11 cellular contexts compared by ENCODE assay signal in the genomic region with DNA sequence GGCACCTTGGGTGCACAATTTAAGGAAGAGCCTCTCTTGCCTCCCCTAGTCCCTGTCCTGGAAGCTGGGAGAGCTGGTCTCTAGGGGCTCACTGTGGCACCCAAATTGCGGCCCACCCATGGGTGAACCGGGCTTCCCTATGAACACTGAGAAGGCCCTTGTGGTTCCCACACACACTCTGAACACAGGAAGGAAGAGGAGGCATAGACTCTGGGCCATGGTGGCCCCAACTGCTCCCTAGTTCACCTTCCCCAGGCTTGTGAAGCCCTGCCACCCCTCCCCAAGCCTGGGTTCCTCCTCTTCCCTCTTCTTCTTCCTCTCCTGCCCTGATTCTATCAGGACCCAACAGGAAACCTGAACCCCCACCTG. TPM values are rescaled to one million over a fixed set of nuclear protein-coding genes. Genes with fewer than 3 reads are reported as not detected.
DNase-seq lines count a peak whose midpoint lies in the region; ATAC-seq and TF ChIP-seq lines count a peak whose summit lies in the region.
"Had no signal": no experiment of that assay in that cellular context is flagged by ENCODE, and none has a peak within 500 bp of the region (broad histone marks: within the 10 kb centered on the region; RNA-seq: fewer than 3 reads in every experiment).

No MANE protein-coding gene starts in this region.

- H3K27ac ChIP-seq in A673 (ENCODE audit: low read depth, low read length, poor library complexity, severe bottlenecking), result peak overlapping the region; percentile 97

- peak overlapping the region; percentile 27 for H3K4me3 Mint-ChIP-seq in activated naive CD8-positive, alpha-beta T cell treated with anti-CD3 and anti-CD28 coated beads, Interleukin-2, amount 50 U/mL, for 24 hours
- H3K4me3 Mint-ChIP-seq in nephron progenitor cell, result no peak overlapping the region

- no peaks in the 10 kb centered on the region for H3K27me3 ChIP-seq in A673 (replicated peaks; ENCODE audit: insufficient read depth, low read depth, low read length, poor library complexity)

- H3K27me3 Mint-ChIP-seq in activated naive CD8-positive, alpha-beta T cell treated with anti-CD3 and anti-CD28 coated beads, Interleukin-2, amount 50 U/mL, for 24 hours, result no peaks in the 10 kb centered on the region
- H3K27me3 Mint-ChIP-seq in nephron progenitor cell (ENCODE audit: low read depth, poor library complexity), result no peaks in the 10 kb centered on the region

- H3K27ac Mint-ChIP-seq in activated naive CD8-positive, alpha-beta T cell treated with anti-CD3 and anti-CD28 coated beads, Interleukin-2, amount 50 U/mL, for 24 hours, result peak overlapping the region; percentile 82
- H3K27ac Mint-ChIP-seq in nephron progenitor cell, result peak overlapping the region; percentile 74

- peaks cover 66% of the 10 kb centered on the region for H3K4me1 Mint-ChIP-seq in activated naive CD8-positive, alpha-beta T cell treated with anti-CD3 and anti-CD28 coated beads, Interleukin-2, amount 50 U/mL, for 24 hours
- H3K4me1 Mint-ChIP-seq in nephron progenitor cell, result peaks cover 78% of the 10 kb centered on the region

- ATAC-seq in activated naive CD8-positive, alpha-beta T cell treated with anti-CD3 and anti-CD28 coated beads, Interleukin-2, amount 50 U/mL, for 24 hours, result no peak
- ATAC-seq in GM21786 (IDR thresholded peaks at IDR 0.05; ENCODE audit: unreplicated experiment), result no peak
- no peak for ATAC-seq in omental fat pad (ENCODE audit: low FRiP score)
- ATAC-seq in GM18520 (IDR thresholded peaks at IDR 0.05; ENCODE audit: unreplicated experiment), result no peak

- no TSS peak for BruUV-seq in A673 (replicated peaks; lab: Mats Ljungman, UMichigan)

- POLR2A ChIA-PET in A673 (lab: Charles Lee; ENCODE audit: low non-redundant PET), result no interaction called here

- TF ChIP-seq CTCF in A673 (conservative IDR thresholded peaks at IDR 0.05; ENCODE audit: low read depth, low read length), result no peak
- TF ChIP-seq CTCF in nephron progenitor cell (IDR thresholded peaks at IDR 0.05), result no peak
- TF ChIP-seq CTCF in omental fat pad (IDR thresholded peaks at IDR 0.05), result no peak

- H3K36me3 ChIP-seq in A673 (ENCODE audit: insufficient read depth, low read length, poor library complexity, severe bottlenecking), result peaks cover 31% of the 10 kb centered on the region

- H3K9me3 ChIP-seq in A673 (ENCODE audit: low read depth, low read length, poor library complexity, severe bottlenecking), result no peaks in the 10 kb centered on the region

- intact Hi-C loops in A673 (cut with micrococcal nuclease; ENCODE audit: unreplicated experiment), result no loop called here

- CTCF ChIA-PET in A673 (lab: Charles Lee), result no interaction called here

- peaks cover 7% of the 10 kb centered on the region for H3K36me3 Mint-ChIP-seq in activated naive CD8-positive, alpha-beta T cell treated with anti-CD3 and anti-CD28 coated beads, Interleukin-2, amount 50 U/mL, for 24 hours (ENCODE audit: low read depth)
- peaks cover 5% of the 10 kb centered on the region for H3K36me3 Mint-ChIP-seq in nephron progenitor cell (ENCODE audit: low read depth)

- no peaks in the 10 kb centered on the region for H3K9me3 Mint-ChIP-seq in activated naive CD8-positive, alpha-beta T cell treated with anti-CD3 and anti-CD28 coated beads, Interleukin-2, amount 50 U/mL, for 24 hours
- no peaks in the 10 kb centered on the region for H3K9me3 Mint-ChIP-seq in nephron progenitor cell

- H3K4me1 ChIP-seq in A673 (ENCODE audit: insufficient read depth, low read length, poor library complexity, severe bottlenecking), result peaks cover 55% of the 10 kb centered on the region

- DNase-seq in A673 (ENCODE audit: low spot score), result no peak
- DNase-seq in Jurkat, Clone E6-1 (ENCODE audit: low read depth, low spot score), result peak; percentile 63
- no peak for DNase-seq in activated naive CD8-positive, alpha-beta T cell treated with anti-CD3 and anti-CD28 coated beads, Interleukin-2, amount 50 U/mL, for 24 hours
- no peak for DNase-seq in nephron progenitor cell
- DNase-seq in omental fat pad (ENCODE audit: low spot score), result no peak
- no peak for DNase-seq in NCI-H446 treated with DMSO at 0.1 percent for 48 hours (lab: John Stamatoyannopoulos, UW)
- DNase-seq: NCI-H1092; stimulated activated naive CD4-positive, alpha-beta T cell treated with Interleukin-2 at 50 U/mL for 16 hours had no signal

- no peak overlapping the region for H3K4me3 ChIP-seq in A673 (ENCODE audit: low read depth, low read length, poor library complexity, severe bottlenecking)
- H3K4me3 ChIP-seq in Jurkat, Clone E6-1 (ENCODE audit: low read length), result peak overlapping the region; percentile 22
- H3K4me3 ChIP-seq: lung had no signal

RNA-seq across cellular contexts. Expression of a gene that starts 10.5 kb away (rescaled TPM):
- total RNA-seq in A673 (2021), result 240 and 328 TPM in 2 replicates
- polyA plus RNA-seq in Jurkat, Clone E6-1 (2012; ENCODE audit: insufficient read depth, insufficient read length), result 241 TPM
- total RNA-seq in omental fat pad, result 100 to 1,000 TPM in 1 of 4 donors, 10 to 100 TPM in 3; 18.5 to 118 (median 31.2) TPM
